In the genomic region with DNA sequence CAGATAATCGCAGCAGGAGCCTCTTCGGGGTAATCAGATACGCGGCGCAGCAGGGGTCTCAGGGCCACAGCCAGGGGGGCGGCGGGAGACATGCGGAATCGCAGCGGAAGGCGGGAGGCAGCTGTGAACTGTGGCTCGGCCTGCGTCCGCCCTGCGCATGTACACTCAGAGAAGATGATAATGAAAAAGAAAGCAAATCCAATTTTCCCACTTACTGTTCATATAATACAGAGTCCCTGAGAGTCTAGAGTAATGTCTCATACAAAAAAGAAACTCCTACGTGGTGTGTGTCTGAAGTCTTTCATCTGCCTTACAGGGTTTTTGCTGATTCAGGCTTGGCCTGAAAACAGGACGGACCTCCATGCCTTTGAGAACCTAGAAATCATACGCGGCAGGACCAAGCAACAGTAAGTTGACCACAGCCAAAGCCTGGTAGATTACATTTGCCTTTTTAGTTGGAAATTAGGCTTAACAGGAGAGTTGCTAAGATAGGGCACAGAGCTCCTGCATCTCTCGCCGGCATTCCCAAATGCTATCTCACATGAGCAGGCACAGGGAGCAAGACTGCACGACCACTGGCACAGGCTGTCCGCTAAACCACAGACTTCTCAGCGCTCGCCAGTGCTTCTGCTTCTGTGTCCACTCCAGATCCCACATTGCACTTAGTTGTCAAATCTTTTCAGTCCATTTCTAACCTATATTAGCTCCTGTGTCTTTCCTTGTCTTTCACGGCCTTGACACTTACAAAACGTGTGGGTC, we compare ENCODE assay signal across 2 cellular contexts.
A peak's percentile ranks its signal among the peaks of the same experiment; 100 is the strongest.
TF ChIP-seq lines count a peak whose summit lies in the region.

No MANE protein-coding gene starts in this region.

TF ChIP-seq in IMR-90, 13 proteins besides CTCF, POLR2A, EP300 and RAD21:
- no peak for TF ChIP-seq MAZ (IDR thresholded peaks at IDR 0.05; ENCODE audit: borderline replicate concordance, low read depth, low read length)
- 0 out of 2 replicates have a peak, but pooled peaks have one; percentile 50 for TF ChIP-seq MAFK (IDR thresholded peaks at IDR 0.05; ENCODE audit: low read depth, low read length)

TF ChIP-seq in K562, 482 proteins besides CTCF, POLR2A, EP300 and RAD21:
- TF ChIP-seq C11orf30 (IDR thresholded peaks at IDR 0.05; ENCODE audit: low read depth) (peak; percentile 47), MEF2A (IDR thresholded peaks at IDR 0.05; ENCODE audit: control insufficient read depth, low read depth, low read length) (no peak), CREM (IDR thresholded peaks at IDR 0.05; ENCODE audit: low read depth) (no peak), NRF1 (conservative IDR thresholded peaks at IDR 0.05 in 1 of 2, IDR thresholded peaks at IDR 0.05 in 1 of 2) (peak; percentile 56 to 61), KLF10 (CRISPR knock-in tag; IDR thresholded peaks at IDR 0.05) (no peak), ZNF316 (IDR thresholded peaks at IDR 0.05) (peak; percentile 45; the same call in 1 of the 2 replicates), PTTG1 (tag; IDR thresholded peaks at IDR 0.05; ENCODE audit: low read depth) (no peak), FOSL1 (tag; conservative IDR thresholded peaks at IDR 0.05) (no peak), ETS2 (tag; IDR thresholded peaks at IDR 0.05; ENCODE audit: borderline replicate concordance, poor library complexity, severe bottlenecking) (no peak), ZNF507 (tag; conservative IDR thresholded peaks at IDR 0.05) (no peak)
- TF ChIP-seq, protein P1, sequence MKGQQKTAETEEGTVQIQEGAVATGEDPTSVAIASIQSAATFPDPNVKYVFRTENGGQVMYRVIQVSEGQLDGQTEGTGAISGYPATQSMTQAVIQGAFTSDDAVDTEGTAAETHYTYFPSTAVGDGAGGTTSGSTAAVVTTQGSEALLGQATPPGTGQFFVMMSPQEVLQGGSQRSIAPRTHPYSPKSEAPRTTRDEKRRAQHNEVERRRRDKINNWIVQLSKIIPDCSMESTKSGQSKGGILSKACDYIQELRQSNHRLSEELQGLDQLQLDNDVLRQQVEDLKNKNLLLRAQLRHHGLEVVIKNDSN (CRISPR knock-in tag; IDR thresholded peaks at IDR 0.05) = no peak
